Comparison of ENCODE assay signal across 24 cellular contexts in genomic region chr2:74019516-74019915, GRCh38. TPM values are rescaled to one million over a fixed set of nuclear protein-coding genes. Genes with fewer than 3 reads are reported as not detected.
DNase-seq lines count a peak whose midpoint lies in the region; ATAC-seq and TF ChIP-seq lines count a peak whose summit lies in the region.
"Had no signal": no experiment of that assay in that cellular context is flagged by ENCODE, and none has a peak within 500 bp of the region (broad histone marks: within the 10 kb centered on the region; RNA-seq: fewer than 3 reads in every experiment).

No MANE protein-coding gene starts in this region.

- TF ChIP-seq CTCF in WTC11 (IDR thresholded peaks at IDR 0.05), result no peak

- DNase-seq in WTC11 (ENCODE audit: low spot score) (no peak), left lobe of liver (ENCODE audit: low spot score) (peak; percentile 19), NCI-H2227 treated with DMSO at 0.1 percent for 48 hours (lab: John Stamatoyannopoulos, UW) (no peak), NCI-H146 (lab: John Stamatoyannopoulos, UW) (no peak), SK-N-DZ (ENCODE audit: low spot score) (no peak)
- DNase-seq: activated CD4-positive, alpha-beta T cell treated with anti-CD3 and anti-CD28 coated beads, Interleukin-2, amount 50 U/mL, for 48 hours; activated naive CD4-positive, alpha-beta T cell treated with anti-CD3 and anti-CD28 coated beads for 36 hours; activated T-cell treated with anti-CD3 and anti-CD28 coated beads, Interleukin-2, amount 50 U/mL, for 1 hour; AML-193; anterior cingulate cortex; effector memory CD4-positive, alpha-beta T cell; gastrocnemius medialis; MV-4-11; NCI-H2029; NCI-H510A; SHP77; T-cell; transverse colon had no signal

- no peak for ATAC-seq in WTC11
- no peak for ATAC-seq in left lobe of liver
- ATAC-seq: esophagus mucosa, gastrocnemius medialis, T-cell had no signal

- peak overlapping the region; percentile 66; the same call in 1 of the 2 replicates for H3K27ac ChIP-seq in BLaER1
- H3K27ac ChIP-seq in BLaER1 treated with 17β-estradiol and CSF1 and Interleukin-3, amounts not matched to agents 10 nM and 100 nM, result peak overlapping the region in 3 of 11 experiments; percentile 47 to 67 (median 61); a peak in 5 of 22 replicates
- H3K27ac ChIP-seq: gastrocnemius medialis, transverse colon had no signal

- H4K20me1 ChIP-seq in BLaER1, result peaks cover 100% of the 10 kb centered on the region
- H4K20me1 ChIP-seq in BLaER1 treated with 17β-estradiol and CSF1 and Interleukin-3, amounts not matched to agents 10 nM and 100 nM, result peaks cover 90 to 100% (median 99%) of the 10 kb centered on the region in 11 experiments

- peak overlapping the region; percentile 76 for H3K4me2 ChIP-seq in BLaER1
- peak overlapping the region; percentile 79 to 96 (median 84); a peak in 21 of 22 replicates for H3K4me2 ChIP-seq in BLaER1 treated with 17β-estradiol and CSF1 and Interleukin-3, amounts not matched to agents 10 nM and 100 nM

- H3K9ac ChIP-seq in BLaER1, result no peak overlapping the region
- H3K9ac ChIP-seq in BLaER1 treated with 17β-estradiol and CSF1 and Interleukin-3, amounts not matched to agents 10 nM and 100 nM, result no peak overlapping the region; a peak in 1 of 22 replicates

- no peak overlapping the region for H3K4me3 Mint-ChIP-seq in WTC11
- H3K4me3 Mint-ChIP-seq: activated naive CD4-positive, alpha-beta T cell treated with anti-CD3 and anti-CD28 coated beads for 36 hours; central memory CD8-positive, alpha-beta T cell; stimulated activated naive CD8-positive, alpha-beta T cell treated with anti-CD3 and anti-CD28 coated beads, Interleukin-15, Interleukin-2, amounts not matched to agents 100 ng/mL and 50 ng/mL, for 24 hours; T-cell had no signal

- H3K27ac Mint-ChIP-seq in WTC11, result peak overlapping the region; percentile 61; the same call in 1 of the 2 replicates
- H3K27ac Mint-ChIP-seq: activated naive CD4-positive, alpha-beta T cell treated with anti-CD3 and anti-CD28 coated beads for 36 hours; stimulated activated naive CD8-positive, alpha-beta T cell treated with anti-CD3 and anti-CD28 coated beads, Interleukin-15, Interleukin-2, amounts not matched to agents 100 ng/mL and 50 ng/mL, for 24 hours had no signal

- no peaks in the 10 kb centered on the region for H3K36me3 Mint-ChIP-seq in WTC11

- POLR2A ChIA-PET in WTC11 (lab: Charles Lee), result no interaction called here

- H3K27me3 Mint-ChIP-seq in WTC11 (ENCODE audit: low read depth), result no peaks in the 10 kb centered on the region
- H3K27me3 Mint-ChIP-seq: central memory CD8-positive, alpha-beta T cell; stimulated activated naive CD8-positive, alpha-beta T cell treated with anti-CD3 and anti-CD28 coated beads, Interleukin-15, Interleukin-2, amounts not matched to agents 100 ng/mL and 50 ng/mL, for 24 hours; T-cell had no signal

- no peaks in the 10 kb centered on the region for H3K27me3 ChIP-seq in BLaER1
- no peaks in the 10 kb centered on the region for H3K27me3 ChIP-seq in BLaER1 treated with 17β-estradiol and CSF1 and Interleukin-3, amounts not matched to agents 10 nM and 100 nM
- H3K27me3 ChIP-seq: gastrocnemius medialis, transverse colon had no signal

- peaks cover 26% of the 10 kb centered on the region for H3K4me1 Mint-ChIP-seq in WTC11

- H3K9me3 Mint-ChIP-seq in WTC11, result no peaks in the 10 kb centered on the region
- H3K9me3 Mint-ChIP-seq: activated naive CD4-positive, alpha-beta T cell treated with anti-CD3 and anti-CD28 coated beads for 36 hours; central memory CD8-positive, alpha-beta T cell; stimulated activated naive CD8-positive, alpha-beta T cell treated with anti-CD3 and anti-CD28 coated beads, Interleukin-15, Interleukin-2, amounts not matched to agents 100 ng/mL and 50 ng/mL, for 24 hours; T-cell had no signal

- H3K4me3 ChIP-seq in BLaER1, result no peak overlapping the region
- no peak overlapping the region for H3K4me3 ChIP-seq in BLaER1 treated with 17β-estradiol and CSF1 and Interleukin-3, amounts not matched to agents 10 nM and 100 nM
- H3K4me3 ChIP-seq: gastrocnemius medialis, skin epidermis, transverse colon had no signal

- H3K9me3 ChIP-seq in BLaER1, result no peaks in the 10 kb centered on the region
- no peaks in the 10 kb centered on the region; a peak in 1 of 22 replicates for H3K9me3 ChIP-seq in BLaER1 treated with 17β-estradiol and CSF1 and Interleukin-3, amounts not matched to agents 10 nM and 100 nM (replicated peaks in 1 of 11)
- H3K9me3 ChIP-seq: gastrocnemius medialis, transverse colon had no signal

- peaks cover 60% of the 10 kb centered on the region for H3K4me1 ChIP-seq in BLaER1
- peaks cover 46 to 67% (median 51%) of the 10 kb centered on the region in 10 experiments for H3K4me1 ChIP-seq in BLaER1 treated with 17β-estradiol and CSF1 and Interleukin-3, amounts not matched to agents 10 nM and 100 nM
- H3K4me1 ChIP-seq: gastrocnemius medialis, transverse colon had no signal

- CTCF ChIA-PET in WTC11 (lab: Charles Lee), result interaction anchor here (1.3 kb wide), 1 partner anchor 16 kb away, joined by 5 read pairs; no protein-coding TSS in a partner anchor

- H3K36me3 ChIP-seq in BLaER1, result peaks cover 21% of the 10 kb centered on the region
- H3K36me3 ChIP-seq in BLaER1 treated with 17β-estradiol and CSF1 and Interleukin-3, amounts not matched to agents 10 nM and 100 nM, result peaks cover 3 to 50% (median 30%) of the 10 kb centered on the region in 11 experiments; a peak in 19 of 22 replicates
- H3K36me3 ChIP-seq: gastrocnemius medialis, transverse colon had no signal

TF ChIP-seq in WTC11, 78 proteins besides CTCF, POLR2A, EP300 and RAD21:
- TF ChIP-seq NR1H2 (CRISPR knock-in tag; IDR thresholded peaks at IDR 0.05) (no peak), ZNF423 (CRISPR knock-in tag; IDR thresholded peaks at IDR 0.05) (no peak), MYBL2 (CRISPR knock-in tag; IDR thresholded peaks at IDR 0.05) (no peak), ARID4B (CRISPR knock-in tag; IDR thresholded peaks at IDR 0.05; ENCODE audit: borderline replicate concordance) (no peak), CREM (CRISPR knock-in tag; IDR thresholded peaks at IDR 0.05) (no peak)

RNA-seq across cellular contexts. Expression of gene TET3, which starts 34.8 kb away (rescaled TPM):
- total RNA-seq in WTC11 (2021), result 16.4 to 19.3 TPM (median 18.2 TPM) in 3 replicates
- total RNA-seq in left lobe of liver, result 7.3 TPM
- polyA plus RNA-seq in SK-N-DZ (2014; cell fraction: cytosol; rRNA removed), result 7.4 and 8.5 TPM in 2 replicates
- polyA plus RNA-seq in SK-N-DZ (2014; cell fraction: nucleus; rRNA removed), result 6.7 and 12.0 TPM in 2 replicates
